In genomic region chr12:52949413-52950331, GRCh38 we compare ENCODE assay signal across 8 cellular contexts. TPM values are rescaled to one million over a fixed set of nuclear protein-coding genes. Genes with fewer than 3 reads are reported as not detected.
DNase-seq lines count a peak whose midpoint lies in the region; ATAC-seq and TF ChIP-seq lines count a peak whose summit lies in the region.

No MANE protein-coding gene starts in this region.

- peak overlapping the region; percentile 75 to 97 for H3K4ac ChIP-seq in mesenchymal stem cell (ENCODE audit: low read depth in 1 of 2, low read length in 2 of 2)

- H2BK15ac ChIP-seq in mesenchymal stem cell (ENCODE audit: low read depth, poor library complexity, severe bottlenecking), result peak overlapping the region; percentile 96

- H3K27ac Mint-ChIP-seq in activated T-cell treated with anti-CD3 and anti-CD28 coated beads, Interleukin-2, amount 50 U/mL, for 72 hours, result no peak overlapping the region

- peak overlapping the region; percentile 82 for H3K4me2 ChIP-seq in mesenchymal stem cell (ENCODE audit: low read length, poor library complexity, severe bottlenecking)

- peak overlapping the region; percentile 54 for H2BK120ac ChIP-seq in mesenchymal stem cell (ENCODE audit: low read depth, low read length)

- H2BK12ac ChIP-seq in mesenchymal stem cell (ENCODE audit: low read length in 2 of 2), result peak overlapping the region; percentile 49 to 84

- H3K9me3 ChIP-seq in NT2/D1 (ENCODE audit: insufficient read depth, low read length) (no peaks in the 10 kb centered on the region), duodenal mucosa (ENCODE audit: control insufficient read depth in 1 of 2, low read length in 2 of 2) (no peaks in the 10 kb centered on the region), mesenchymal stem cell (ENCODE audit: control insufficient read depth, low read length) (no peaks in the 10 kb centered on the region)

- H3K27me3 Mint-ChIP-seq in activated T-cell treated with anti-CD3 and anti-CD28 coated beads, Interleukin-2, amount 50 U/mL, for 72 hours (ENCODE audit: low read depth), result peaks cover 9% of the 10 kb centered on the region

- peak overlapping the region; percentile 97 to 99 for H3K18ac ChIP-seq in mesenchymal stem cell (ENCODE audit: low read depth in 1 of 2, low read length in 2 of 2)

- H3K36me3 ChIP-seq in NT2/D1 (ENCODE audit: insufficient read depth, insufficient read length, low read length) (peaks cover 40% of the 10 kb centered on the region), duodenal mucosa (ENCODE audit: control insufficient read depth in 1 of 2, insufficient read depth in 2 of 2, low read length in 2 of 2) (peaks cover 4 to 21% of the 10 kb centered on the region in 2 donors), mesenchymal stem cell (ENCODE audit: control insufficient read depth in 1 of 2, insufficient read depth in 2 of 2, low read depth in 1 of 2, low read length in 2 of 2) (peaks cover 0 to 33% of the 10 kb centered on the region in 2 experiments)

- H3K14ac ChIP-seq in mesenchymal stem cell (ENCODE audit: low read length in 2 of 2), result peak overlapping the region in 1 of 2 experiments; percentile 97

- TF ChIP-seq CTCF in omental fat pad (IDR thresholded peaks at IDR 0.05), result no peak

- peaks cover 11% of the 10 kb centered on the region for H3K4me1 Mint-ChIP-seq in activated T-cell treated with anti-CD3 and anti-CD28 coated beads, Interleukin-2, amount 50 U/mL, for 72 hours (ENCODE audit: low read depth)

- H3K4me3 ChIP-seq in NT2/D1 (ENCODE audit: insufficient read length, low read depth), result peak overlapping the region; percentile 85
- peak overlapping the region; percentile 80 to 86 for H3K4me3 ChIP-seq in duodenal mucosa (ENCODE audit: low read depth in 1 of 2, low read length in 2 of 2)
- H3K4me3 ChIP-seq in mesenchymal stem cell (ENCODE audit: insufficient read depth in 1 of 2, low read depth in 1 of 2, low read length in 2 of 2), result peak overlapping the region; percentile 43 to 75

- H4K91ac ChIP-seq in mesenchymal stem cell (ENCODE audit: low read length), result peak overlapping the region; percentile 94

- no peak overlapping the region for H2AFZ ChIP-seq in mesenchymal stem cell (ENCODE audit: low read depth, low read length)

- no peak overlapping the region for H3K23ac ChIP-seq in mesenchymal stem cell (ENCODE audit: low read length in 2 of 2)

- H3K9ac ChIP-seq in NT2/D1 (ENCODE audit: insufficient read length, low read depth) (peak overlapping the region; percentile 94), duodenal mucosa (ENCODE audit: low read depth in 1 of 2, low read length in 2 of 2) (peak overlapping the region; percentile 82 to 83), mesenchymal stem cell (ENCODE audit: low read length) (no peak overlapping the region)

- no peaks in the 10 kb centered on the region for H3K36me3 Mint-ChIP-seq in activated T-cell treated with anti-CD3 and anti-CD28 coated beads, Interleukin-2, amount 50 U/mL, for 72 hours (ENCODE audit: insufficient read depth in 2 of 2)

- peak overlapping the region; percentile 86 for H2AK5ac ChIP-seq in mesenchymal stem cell (ENCODE audit: low read length, severe bottlenecking)

- peak overlapping the region; percentile 91 for H4K8ac ChIP-seq in mesenchymal stem cell (ENCODE audit: low read length)

- no peak for ATAC-seq in activated T-cell treated with anti-CD3 and anti-CD28 coated beads, Interleukin-2, amount 50 U/mL, for 72 hours (replicated peaks in 1 of 2)
- ATAC-seq in omental fat pad (ENCODE audit: low FRiP score), result no peak

- peak overlapping the region; percentile 32 for H2BK5ac ChIP-seq in mesenchymal stem cell (ENCODE audit: low read depth, low read length, poor library complexity, severe bottlenecking)

- H3K27me3 ChIP-seq in NT2/D1 (ENCODE audit: insufficient read depth, insufficient read length), result no peaks in the 10 kb centered on the region
- no peaks in the 10 kb centered on the region for H3K27me3 ChIP-seq in duodenal mucosa (ENCODE audit: control insufficient read depth in 1 of 2, insufficient read depth in 2 of 2, low read length in 2 of 2)
- peaks cover 0 to 56% of the 10 kb centered on the region in 2 experiments for H3K27me3 ChIP-seq in mesenchymal stem cell (ENCODE audit: control insufficient read depth in 1 of 2, insufficient read depth in 1 of 2, low read length in 2 of 2)

- H3K4me1 ChIP-seq in NT2/D1 (ENCODE audit: insufficient read depth, insufficient read length) (peaks cover 29% of the 10 kb centered on the region), duodenal mucosa (ENCODE audit: control insufficient read depth in 1 of 2, insufficient read depth in 2 of 2, low read length in 2 of 2) (peaks cover 39 to 41% of the 10 kb centered on the region in 2 donors), mesenchymal stem cell (ENCODE audit: control insufficient read depth, insufficient read depth, low read depth, low read length) (peaks cover 48% of the 10 kb centered on the region)

- DNase-seq in activated T-cell treated with anti-CD3 and anti-CD28 coated beads, Interleukin-2, amount 50 U/mL, for 72 hours, result no peak
- DNase-seq in activated T-cell treated with anti-CD3 and anti-CD28 coated beads, Interleukin-2, amount 50 U/mL, for 48 hours, result no peak
- DNase-seq in NT2/D1 (ENCODE audit: low read depth, low spot score), result no peak
- peak; percentile 97 for DNase-seq in mesenchymal stem cell
- no peak for DNase-seq in stimulated activated CD4-positive, alpha-beta T cell treated with anti-CD3 and anti-CD28 coated beads, Interleukin-15, amount 100 ng/mL, for 24 hours
- no peak for DNase-seq in omental fat pad (ENCODE audit: low spot score)
- no peak for DNase-seq in activated CD8-positive, alpha-beta memory T cell treated with anti-CD3 and anti-CD28 coated beads for 24 hours

- H3K27ac ChIP-seq in duodenal mucosa (ENCODE audit: low read depth, low read length), result peak overlapping the region; percentile 76
- H3K27ac ChIP-seq in mesenchymal stem cell (ENCODE audit: low read length, poor library complexity, severe bottlenecking), result peak overlapping the region; percentile 96

- H3K79me1 ChIP-seq in mesenchymal stem cell (replicated peaks; ENCODE audit: low read length, poor library complexity, severe bottlenecking), result peaks cover 12% of the 10 kb centered on the region

- WGBS in mesenchymal stem cell, result under 1% methylated on average over 9 of the region's 13 CpGs

- peak overlapping the region; percentile 62 to 71 for H3K4me3 Mint-ChIP-seq in activated T-cell treated with anti-CD3 and anti-CD28 coated beads, Interleukin-2, amount 50 U/mL, for 72 hours

- no peaks in the 10 kb centered on the region for H3K9me3 Mint-ChIP-seq in activated T-cell treated with anti-CD3 and anti-CD28 coated beads, Interleukin-2, amount 50 U/mL, for 72 hours

RNA-seq across cellular contexts. Expression of gene KRT18, which starts 0.8 kb away (rescaled TPM):
- 1 to 10 TPM; 3.3 to 5.1 TPM for total RNA-seq in activated T-cell treated with anti-CD3 and anti-CD28 coated beads, Interleukin-2, amount 50 U/mL, for 72 hours
- polyA plus RNA-seq in mesenchymal stem cell (2013, experiment 1 of 2), result 831 TPM
- 807 TPM for polyA plus RNA-seq in mesenchymal stem cell (2013, experiment 2 of 2)
- 1,000 to 10,000 TPM in 1 of 4 donors, 100 to 1,000 TPM in 2, 10 to 100 TPM in 1; 12.1 to 2,005 (median 376) TPM for total RNA-seq in omental fat pad

RNA-seq across cellular contexts. Expression of gene KRT8, which starts 44.8 kb away (rescaled TPM):
- under 1 TPM; 0.65 TPM for total RNA-seq in activated T-cell treated with anti-CD3 and anti-CD28 coated beads, Interleukin-2, amount 50 U/mL, for 72 hours
- polyA plus RNA-seq in mesenchymal stem cell (2013, experiment 1 of 2), result 1,135 TPM
- polyA plus RNA-seq in mesenchymal stem cell (2013, experiment 2 of 2), result 1,108 TPM
- 1,000 to 10,000 TPM in 1 of 4 donors, 100 to 1,000 TPM in 2, 10 to 100 TPM in 1; 92.8 to 1,088 (median 251) TPM for total RNA-seq in omental fat pad

RNA-seq across cellular contexts. Expression of gene EIF4B, which starts 56.6 kb away (rescaled TPM):
- 100 to 1,000 TPM; 622 to 633 TPM for total RNA-seq in activated T-cell treated with anti-CD3 and anti-CD28 coated beads, Interleukin-2, amount 50 U/mL, for 72 hours
- polyA plus RNA-seq in mesenchymal stem cell (2013, experiment 1 of 2), result 387 TPM
- 364 TPM for polyA plus RNA-seq in mesenchymal stem cell (2013, experiment 2 of 2)
- 100 to 1,000 TPM; 449 to 633 (median 553) TPM for total RNA-seq in omental fat pad

Comparison
In these comparisons a context has a peak if more than half of its experiments do, and no peak if none do; other contexts are left out.
1. RNA of gene KRT8, which starts 44.8 kb away (total RNA-seq): 92.8 to 1,088 TPM in omental fat pad; 0.65 TPM in activated T-cell treated with anti-CD3 and anti-CD28 coated beads, Interleukin-2, amount 50 U/mL, for 72 hours; every median in the first group is over 10 times any median in the second.
2. Peak in every context shown above with its lines, with median percentiles within 50 percentile points of each other: H3K4me3 ChIP-seq.